Comparison of ENCODE assay signal across 20 cellular contexts in genomic region chr15:78501857-78502256, GRCh38. TPM values are rescaled to one million over a fixed set of nuclear protein-coding genes. Genes with fewer than 3 reads are reported as not detected.
A peak's percentile ranks its signal among the peaks of the same experiment; 100 is the strongest.
DNase-seq lines count a peak whose midpoint lies in the region; ATAC-seq and TF ChIP-seq lines count a peak whose summit lies in the region.
"Had no signal": no experiment of that assay in that cellular context is flagged by ENCODE, and none has a peak within 500 bp of the region (broad histone marks: within the 10 kb centered on the region; RNA-seq: fewer than 3 reads in every experiment).

No MANE protein-coding gene starts in this region.

- peak overlapping the region; percentile 22 for H3K27ac Mint-ChIP-seq in activated T-cell treated with anti-CD3 and anti-CD28 coated beads, Interleukin-2, amount 50 U/mL, for 72 hours
- H3K27ac Mint-ChIP-seq in endothelial cell (ENCODE audit: unreplicated experiment) (no peak overlapping the region), MCF 10A (ENCODE audit: low read depth, unreplicated experiment) (no peak overlapping the region)
- H3K27ac Mint-ChIP-seq in stimulated activated effector memory CD8-positive, alpha-beta T cell treated with anti-CD3 and anti-CD28 coated beads, Interleukin-12 subunit alpha, Interleukin-12 subunit beta, amount 100 ng/mL, for 72 hours, result peak overlapping the region; percentile 67
- H3K27ac Mint-ChIP-seq: B cell; CD4-positive, alpha-beta T cell had no signal

- CTCF ChIA-PET in HEK293 (lab: Yijun Ruan, JAX), result no interaction called here
- CTCF ChIA-PET in MCF 10A (lab: Yijun Ruan, JAX), result no interaction called here

- no peaks in the 10 kb centered on the region for H3K27me3 Mint-ChIP-seq in activated T-cell treated with anti-CD3 and anti-CD28 coated beads, Interleukin-2, amount 50 U/mL, for 72 hours (ENCODE audit: low read depth)
- peaks cover 4% of the 10 kb centered on the region for H3K27me3 Mint-ChIP-seq in endothelial cell (ENCODE audit: unreplicated experiment)
- H3K27me3 Mint-ChIP-seq in MCF 10A (ENCODE audit: insufficient read depth, unreplicated experiment), result no peaks in the 10 kb centered on the region
- H3K27me3 Mint-ChIP-seq: CD4-positive, alpha-beta T cell had no signal

- H3K4me3 ChIP-seq in HEK293 (ENCODE audit: low read depth, low read length), result no peak overlapping the region
- H3K4me3 ChIP-seq: A549; BLaER1 treated with 17β-estradiol and CSF1 and Interleukin-3, amounts not matched to agents 10 nM and 100 nM had no signal

- ATAC-seq in activated T-cell treated with anti-CD3 and anti-CD28 coated beads, Interleukin-2, amount 50 U/mL, for 72 hours (replicated peaks in 1 of 2), result no peak
- ATAC-seq in stimulated activated effector memory CD8-positive, alpha-beta T cell treated with anti-CD3 and anti-CD28 coated beads, Interleukin-12 subunit alpha, Interleukin-12 subunit beta, amount 100 ng/mL, for 72 hours, result no peak
- no peak for ATAC-seq in GM18502 (IDR thresholded peaks at IDR 0.05; ENCODE audit: poor library complexity, unreplicated experiment)
- ATAC-seq: A549; CD8-positive, alpha-beta T cell had no signal

- peaks cover 7% of the 10 kb centered on the region for H3K4me1 Mint-ChIP-seq in activated T-cell treated with anti-CD3 and anti-CD28 coated beads, Interleukin-2, amount 50 U/mL, for 72 hours (ENCODE audit: low read depth)
- H3K4me1 Mint-ChIP-seq in endothelial cell (ENCODE audit: unreplicated experiment), result peaks cover 1% of the 10 kb centered on the region
- peaks cover 2% of the 10 kb centered on the region for H3K4me1 Mint-ChIP-seq in stimulated activated effector memory CD8-positive, alpha-beta T cell treated with anti-CD3 and anti-CD28 coated beads, Interleukin-12 subunit alpha, Interleukin-12 subunit beta, amount 100 ng/mL, for 72 hours
- H3K4me1 Mint-ChIP-seq in MCF 10A (ENCODE audit: insufficient read depth, unreplicated experiment), result no peaks in the 10 kb centered on the region

- no peak overlapping the region for H3K27ac ChIP-seq in HEK293 (ENCODE audit: extremely low read depth, low read depth, low read length)
- H3K27ac ChIP-seq: 22Rv1; A549; BLaER1 treated with 17β-estradiol and CSF1 and Interleukin-3, amounts not matched to agents 10 nM and 100 nM; C4-2B had no signal

- TF ChIP-seq CTCF in HEK293 (tag by site-specific recombination; IDR thresholded peaks at IDR 0.05), result no peak
- TF ChIP-seq CTCF in endothelial cell (IDR thresholded peaks at IDR 0.05; ENCODE audit: unreplicated experiment), result no peak
- no peak for TF ChIP-seq CTCF in MCF 10A (IDR thresholded peaks at IDR 0.05; ENCODE audit: unreplicated experiment)

- intact Hi-C loops in posterior cingulate gyrus (cut with DNase I), result no loop called here
- intact Hi-C loops in MCF 10A (cut with micrococcal nuclease), result no loop called here

- BruUV-seq in MCF 10A (replicated peaks; lab: Mats Ljungman, UMichigan), result no TSS peak

- H3K9me3 Mint-ChIP-seq in activated T-cell treated with anti-CD3 and anti-CD28 coated beads, Interleukin-2, amount 50 U/mL, for 72 hours, result no peaks in the 10 kb centered on the region
- H3K9me3 Mint-ChIP-seq in endothelial cell (ENCODE audit: unreplicated experiment) (no peaks in the 10 kb centered on the region), MCF 10A (ENCODE audit: unreplicated experiment) (no peaks in the 10 kb centered on the region)
- no peaks in the 10 kb centered on the region for H3K9me3 Mint-ChIP-seq in stimulated activated effector memory CD8-positive, alpha-beta T cell treated with anti-CD3 and anti-CD28 coated beads, Interleukin-12 subunit alpha, Interleukin-12 subunit beta, amount 100 ng/mL, for 72 hours
- H3K9me3 Mint-ChIP-seq: CD8-positive, alpha-beta T cell had no signal

- H3K4me3 Mint-ChIP-seq in activated T-cell treated with anti-CD3 and anti-CD28 coated beads, Interleukin-2, amount 50 U/mL, for 72 hours, result no peak overlapping the region
- peak overlapping the region; percentile 37 for H3K4me3 Mint-ChIP-seq in endothelial cell (ENCODE audit: unreplicated experiment)
- no peak overlapping the region for H3K4me3 Mint-ChIP-seq in stimulated activated effector memory CD8-positive, alpha-beta T cell treated with anti-CD3 and anti-CD28 coated beads, Interleukin-12 subunit alpha, Interleukin-12 subunit beta, amount 100 ng/mL, for 72 hours
- H3K4me3 Mint-ChIP-seq in MCF 10A (ENCODE audit: unreplicated experiment), result no peak overlapping the region
- H3K4me3 Mint-ChIP-seq: B cell; CD4-positive, alpha-beta T cell; CD8-positive, alpha-beta T cell had no signal

- no peak for DNase-seq in activated T-cell treated with anti-CD3 and anti-CD28 coated beads, Interleukin-2, amount 50 U/mL, for 72 hours
- DNase-seq in activated T-cell treated with anti-CD3 and anti-CD28 coated beads, Interleukin-2, amount 50 U/mL, for 1 hour, result no peak
- DNase-seq in endothelial cell (ENCODE audit: low spot score), result no peak
- no peak for DNase-seq in stimulated activated effector memory CD8-positive, alpha-beta T cell treated with anti-CD3 and anti-CD28 coated beads, Interleukin-12 subunit alpha, Interleukin-12 subunit beta, amount 100 ng/mL, for 72 hours (ENCODE audit: low spot score in 2 of 2)
- DNase-seq in posterior cingulate gyrus, result no peak
- no peak for DNase-seq in MCF 10A (ENCODE audit: unreplicated experiment)
- DNase-seq: AML-193; Caco-2; Calu3; CD4-positive, alpha-beta T cell; CD8-positive, alpha-beta T cell; DMS79 treated with DMSO at 0.1 percent for 48 hours; GF-D8 had no signal

- POLR2A ChIA-PET in HEK293 (lab: Yijun Ruan, JAX) (no interaction called here), MCF 10A (lab: Yijun Ruan, JAX) (interaction anchor here (1.9 kb wide), 1 partner anchor 49 kb away, joined by 4 read pairs; no protein-coding TSS in a partner anchor)

- H3K36me3 Mint-ChIP-seq in activated T-cell treated with anti-CD3 and anti-CD28 coated beads, Interleukin-2, amount 50 U/mL, for 72 hours (ENCODE audit: insufficient read depth in 2 of 2), result peaks cover 0 to 14% of the 10 kb centered on the region in 2 donors
- H3K36me3 Mint-ChIP-seq in endothelial cell (ENCODE audit: low read depth, unreplicated experiment) (peaks cover 27% of the 10 kb centered on the region), MCF 10A (ENCODE audit: insufficient read depth, unreplicated experiment) (peaks cover 51% of the 10 kb centered on the region)
- peaks cover 53% of the 10 kb centered on the region for H3K36me3 Mint-ChIP-seq in stimulated activated effector memory CD8-positive, alpha-beta T cell treated with anti-CD3 and anti-CD28 coated beads, Interleukin-12 subunit alpha, Interleukin-12 subunit beta, amount 100 ng/mL, for 72 hours

- H3K9me3 ChIP-seq in HEK293 (ENCODE audit: control insufficient read depth, insufficient read depth, low read depth, low read length), result no peaks in the 10 kb centered on the region
- H3K9me3 ChIP-seq: BLaER1 treated with 17β-estradiol and CSF1 and Interleukin-3, amounts not matched to agents 10 nM and 100 nM; Caco-2 had no signal

- H3K4me1 ChIP-seq in HEK293 (ENCODE audit: control insufficient read depth, insufficient read depth, low read length), result no peaks in the 10 kb centered on the region
- H3K4me1 ChIP-seq: Caco-2 had no signal

- H3K36me3 ChIP-seq in HEK293 (ENCODE audit: control insufficient read depth in 2 of 2, insufficient read depth in 1 of 2, low read length in 2 of 2), result peaks cover 45 to 52% of the 10 kb centered on the region in 2 experiments

TF ChIP-seq in HEK293, 187 proteins besides CTCF, POLR2A, EP300 and RAD21:
- TF ChIP-seq ZNF776 (tag by site-specific recombination; IDR thresholded peaks at IDR 0.05; ENCODE audit: borderline replicate concordance) (peak; percentile 72; the same call in 1 of the 2 replicates), ZSCAN5A (tag by site-specific recombination; IDR thresholded peaks at IDR 0.05) (peak; percentile 61; the same call in 1 of the 2 replicates), ZEB2 (tag by site-specific recombination; IDR thresholded peaks at IDR 0.05) (no peak), ZNF302 (tag by site-specific recombination; IDR thresholded peaks at IDR 0.05; ENCODE audit: low read depth) (no peak), ZNF391 (tag by site-specific recombination; IDR thresholded peaks at IDR 0.05; ENCODE audit: borderline replicate concordance, low read depth) (no peak), ZNF2 (tag by site-specific recombination; IDR thresholded peaks at IDR 0.05) (no peak)

RNA-seq across cellular contexts. Expression of gene HYKK, which starts 5.5 kb away (rescaled TPM):
- 1 to 10 TPM; 2.8 to 2.9 TPM for total RNA-seq in activated T-cell treated with anti-CD3 and anti-CD28 coated beads, Interleukin-2, amount 50 U/mL, for 72 hours
- total RNA-seq in endothelial cell (ENCODE audit: unreplicated experiment), result 1.3 TPM
- total RNA-seq in MCF 10A (2022), result 1.2 and 1.3 TPM in 2 replicates

RNA-seq across cellular contexts. Expression of gene PSMA4, which starts 38.4 kb away (rescaled TPM):
- 100 to 1,000 TPM; 207 to 216 TPM for total RNA-seq in activated T-cell treated with anti-CD3 and anti-CD28 coated beads, Interleukin-2, amount 50 U/mL, for 72 hours
- total RNA-seq in endothelial cell (ENCODE audit: unreplicated experiment), result 169 TPM
- 221 and 261 TPM in 2 replicates for total RNA-seq in MCF 10A (2022)

Comparison
In these comparisons a context has a peak if more than half of its experiments do, and no peak if none do; other contexts are left out.
1. H3K27ac Mint-ChIP-seq: peak in activated T-cell treated with anti-CD3 and anti-CD28 coated beads, Interleukin-2, amount 50 U/mL, for 72 hours (single experiment) and stimulated activated effector memory CD8-positive, alpha-beta T cell treated with anti-CD3 and anti-CD28 coated beads, Interleukin-12 subunit alpha, Interleukin-12 subunit beta, amount 100 ng/mL, for 72 hours (single experiment); none in endothelial cell (single experiment) and MCF 10A (single experiment).